In genomic region chr1:245014247-245015029, GRCh38 we compare ENCODE assay signal across 24 cellular contexts.
DNase-seq lines count a peak whose midpoint lies in the region; ATAC-seq, FAIRE-seq and TF ChIP-seq lines count a peak whose summit lies in the region.
"Had no signal": no experiment of that assay in that cellular context is flagged by ENCODE, and none has a peak within 500 bp of the region (broad histone marks: within the 10 kb centered on the region; RNA-seq: fewer than 3 reads in every experiment).

No MANE protein-coding gene starts in this region.

- H3K27ac Mint-ChIP-seq in activated T-cell treated with anti-CD3 and anti-CD28 coated beads, Interleukin-2, amount 50 U/mL, for 72 hours = peak overlapping the region; percentile 44

- intact Hi-C loops in PC-3 (cut with micrococcal nuclease) = no loop called here

- H3K79me2 ChIP-seq in PC-3 (ENCODE audit: low read length) = no peaks in the 10 kb centered on the region

- no peaks in the 10 kb centered on the region for H3F3A ChIP-seq in PC-3 (ENCODE audit: low read length, unreplicated experiment)

- H3K27me3 ChIP-seq in PC-3 (ENCODE audit: low read length) = no peaks in the 10 kb centered on the region
- H3K27me3 ChIP-seq in bronchial epithelial cell (ENCODE audit: control insufficient read depth, insufficient read depth, low read length) = no peaks in the 10 kb centered on the region
- H3K27me3 ChIP-seq in small intestine (ENCODE audit: control insufficient read depth in 2 of 2, insufficient read depth in 2 of 2, low read length in 2 of 2) = no peaks in the 10 kb centered on the region

- no peaks in the 10 kb centered on the region for H3K9me3 Mint-ChIP-seq in activated T-cell treated with anti-CD3 and anti-CD28 coated beads, Interleukin-2, amount 50 U/mL, for 72 hours

- H3K27ac ChIP-seq in PC-3 (ENCODE audit: low read length) (no peak overlapping the region), small intestine (ENCODE audit: low read depth in 1 of 2, low read length in 1 of 2) (no peak overlapping the region)

- peak overlapping the region; percentile 12; the same call in 1 of the 2 replicates for H3K4me2 ChIP-seq in PC-3 (ENCODE audit: low read length)

- no peaks in the 10 kb centered on the region for H4K20me1 ChIP-seq in PC-3 (ENCODE audit: low read length)

- H3K4me1 ChIP-seq in PC-3 (ENCODE audit: insufficient read depth, low read length) (peaks cover 5% of the 10 kb centered on the region; the same call in 1 of the 2 replicates), small intestine (ENCODE audit: control insufficient read depth in 2 of 2, insufficient read depth in 1 of 2, low read depth in 1 of 2, low read length in 1 of 2) (no peaks in the 10 kb centered on the region)

- ATAC-seq in activated T-cell treated with anti-CD3 and anti-CD28 coated beads, Interleukin-2, amount 50 U/mL, for 72 hours (replicated peaks in 1 of 2) = no peak
- ATAC-seq in PC-3 = peak; percentile 95
- ATAC-seq: HCT116, Panc1 had no signal

- H3K27me3 Mint-ChIP-seq in activated T-cell treated with anti-CD3 and anti-CD28 coated beads, Interleukin-2, amount 50 U/mL, for 72 hours (ENCODE audit: low read depth) = no peaks in the 10 kb centered on the region

- no peak overlapping the region for H2AFZ ChIP-seq in PC-3 (ENCODE audit: low read length)

- no peak for DNase-seq in activated T-cell treated with anti-CD3 and anti-CD28 coated beads, Interleukin-2, amount 50 U/mL, for 72 hours
- DNase-seq in activated T-cell treated with anti-CD3 and anti-CD28 coated beads, Interleukin-2, amount 50 U/mL, for 1 hour = no peak
- DNase-seq in PC-3 = peak; percentile 72
- DNase-seq in bronchial epithelial cell (ENCODE audit: low read depth) = peak; percentile 25
- no peak for DNase-seq in small intestine
- no peak for DNase-seq in foreskin melanocyte
- no peak for DNase-seq in HPDE6-E6E7 (ENCODE audit: extremely low spot score)
- DNase-seq in NCI-H2029 (lab: John Stamatoyannopoulos, UW) = no peak
- DNase-seq: 8988T, DMS79, EL, GF-D8, KBM-7, MV-4-11, NCI-H1105, NCI-H1436 treated with DMSO at 0.1 percent for 48 hours, NCI-H446, NCI-H524 treated with DMSO at 0.1 percent for 48 hours, SHP77 treated with DMSO at 0.1 percent for 48 hours had no signal

- no peaks in the 10 kb centered on the region for H3K9me2 ChIP-seq in PC-3 (replicated peaks; ENCODE audit: low read length)

- no peaks in the 10 kb centered on the region for H3K36me3 Mint-ChIP-seq in activated T-cell treated with anti-CD3 and anti-CD28 coated beads, Interleukin-2, amount 50 U/mL, for 72 hours (ENCODE audit: insufficient read depth in 2 of 2)

- H3K9ac ChIP-seq in PC-3 (ENCODE audit: low read length) = no peak overlapping the region

- TF ChIP-seq CTCF in PC-3 (conservative IDR thresholded peaks at IDR 0.05; ENCODE audit: low read depth, low read length) (no peak), bronchial epithelial cell (IDR thresholded peaks at IDR 0.05; ENCODE audit: insufficient read depth, low read length, severe bottlenecking) (no peak)

- H3K36me3 ChIP-seq in PC-3 (ENCODE audit: low read depth, low read length) (no peaks in the 10 kb centered on the region), bronchial epithelial cell (ENCODE audit: control insufficient read depth, insufficient read depth, low read length) (no peaks in the 10 kb centered on the region), small intestine (ENCODE audit: control insufficient read depth in 2 of 2, insufficient read depth in 2 of 2, low read length in 2 of 2) (no peaks in the 10 kb centered on the region)

- H3K9me3 ChIP-seq in PC-3 (ENCODE audit: low read length) (no peaks in the 10 kb centered on the region), small intestine (ENCODE audit: control insufficient read depth, low read depth) (no peaks in the 10 kb centered on the region)

- FAIRE-seq in bronchial epithelial cell (lab: Jason Lieb, UNC) = no peak
- FAIRE-seq in small intestine (lab: Jason Lieb, UNC) = peak; percentile 70
- FAIRE-seq: GM12891, GM19239, HTR-8/SVneo had no signal

- peaks cover 8% of the 10 kb centered on the region for H3K4me1 Mint-ChIP-seq in activated T-cell treated with anti-CD3 and anti-CD28 coated beads, Interleukin-2, amount 50 U/mL, for 72 hours (ENCODE audit: low read depth)

- no TSS peak for BruUV-seq in PC-3 (replicated peaks; lab: Mats Ljungman, UMichigan)

- POLR2A ChIA-PET in PC-3 (lab: Charles Lee; ENCODE audit: unreplicated experiment) = interaction anchor here (0.7 kb wide), 1 partner anchor 167 kb away, joined by 4 read pairs; no protein-coding TSS in a partner anchor

- 84 to 92% (median 92%) methylated on average over 3 of the region's 3 CpGs for WGBS in small intestine, 3 donors

- no peak overlapping the region for H3K4me3 ChIP-seq in PC-3 (ENCODE audit: low read length)
- H3K4me3 ChIP-seq in bronchial epithelial cell (ENCODE audit: low read depth, low read length) = no peak overlapping the region
- no peak overlapping the region for H3K4me3 ChIP-seq in small intestine (ENCODE audit: low read depth in 1 of 2, low read length in 2 of 2)

- CTCF ChIA-PET in PC-3 (lab: Charles Lee) = no interaction called here

- no peak overlapping the region for H3K4me3 Mint-ChIP-seq in activated T-cell treated with anti-CD3 and anti-CD28 coated beads, Interleukin-2, amount 50 U/mL, for 72 hours

Comparison
In these comparisons a context has a peak if more than half of its experiments do, and no peak if none do; other contexts are left out.
1. DNase-seq: peak in PC-3 (single experiment) and bronchial epithelial cell (single experiment); none in activated T-cell treated with anti-CD3 and anti-CD28 coated beads, Interleukin-2, amount 50 U/mL, for 72 hours (0 of 2), activated T-cell treated with anti-CD3 and anti-CD28 coated beads, Interleukin-2, amount 50 U/mL, for 1 hour (single experiment), small intestine (single experiment), foreskin melanocyte (single experiment), HPDE6-E6E7 (single experiment) and NCI-H2029 (single experiment).